ENCODE assay signal across 15 cellular contexts in the genomic region with DNA sequence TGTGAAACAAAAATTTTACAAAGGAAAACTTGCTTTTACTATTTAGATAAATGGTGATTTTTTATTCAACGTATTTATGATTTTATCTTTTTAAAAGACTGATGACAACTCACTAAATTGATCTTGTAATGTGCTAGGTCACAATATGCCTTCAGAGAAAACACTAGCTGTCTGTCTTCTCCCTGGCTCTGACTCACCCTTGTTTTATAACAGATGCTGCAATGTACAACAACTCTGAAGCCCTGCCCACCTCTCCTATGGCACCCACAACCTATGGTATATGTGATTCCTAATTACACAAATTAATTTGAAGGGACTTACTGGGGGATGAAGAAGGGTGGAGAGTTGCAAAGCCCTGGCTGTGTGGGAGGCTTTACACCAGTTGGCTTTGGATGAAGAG. TPM values are rescaled to one million over a fixed set of nuclear protein-coding genes. Genes with fewer than 3 reads are reported as not detected.
A peak's percentile ranks its signal among the peaks of the same experiment; 100 is the strongest.
DNase-seq lines count a peak whose midpoint lies in the region; ATAC-seq and TF ChIP-seq lines count a peak whose summit lies in the region.
"Had no signal": no experiment of that assay in that cellular context is flagged by ENCODE, and none has a peak within 500 bp of the region (broad histone marks: within the 10 kb centered on the region; RNA-seq: fewer than 3 reads in every experiment).

No MANE protein-coding gene starts in this region.

- no peak overlapping the region for H3K4me3 ChIP-seq in epithelial cell of esophagus (ENCODE audit: low read length)
- H3K4me3 ChIP-seq: A549, GM23338 had no signal

- no peak for ATAC-seq in HG02798 (IDR thresholded peaks at IDR 0.05; ENCODE audit: poor library complexity, unreplicated experiment)
- ATAC-seq: A549, GM23338 had no signal

- no peak for TF ChIP-seq CTCF in epithelial cell of esophagus (IDR thresholded peaks at IDR 0.05; ENCODE audit: insufficient read depth, low read depth, low read length, missing control alignments)

- peak; percentile 10 for DNase-seq in HT1080 (ENCODE audit: low read depth)
- DNase-seq in SW480 (ENCODE audit: low spot score): peak; percentile 17
- DNase-seq in epithelial cell of esophagus (ENCODE audit: low read depth): peak; percentile 46
- DNase-seq in T1000 (lab: John Stamatoyannopoulos, UW): no peak
- DNase-seq in activated T-cell treated with anti-CD3 and anti-CD28 coated beads, Interleukin-2, amount 50 U/mL, for 48 hours: no peak
- DNase-seq: BE2C; CD4-positive, alpha-beta memory T cell; COR-L47; DMS153; DMS79 treated with DMSO at 0.1 percent for 48 hours; EL; H7 had no signal

RNA-seq across cellular contexts. Expression of gene HSD17B7, which starts 24.7 kb away (rescaled TPM):
- total RNA-seq in HT1080 (2014; rRNA removed; shearing (Covaris generic)): 24.5 and 28.2 TPM in 2 replicates
- polyA plus RNA-seq in HT1080 (2015; cell fraction: cytosol; rRNA removed): 10.9 and 12.3 TPM in 2 replicates
- polyA plus RNA-seq in HT1080 (2015; cell fraction: nucleus; rRNA removed): 28.4 and 31.0 TPM in 2 replicates

Comparison
In these comparisons a context has a peak if more than half of its experiments do, and no peak if none do; other contexts are left out.
1. DNase-seq: peak in HT1080 (single experiment), SW480 (single experiment) and epithelial cell of esophagus (single experiment); none in T1000 (single experiment) and activated T-cell treated with anti-CD3 and anti-CD28 coated beads, Interleukin-2, amount 50 U/mL, for 48 hours (0 of 2).